In the genomic region with DNA sequence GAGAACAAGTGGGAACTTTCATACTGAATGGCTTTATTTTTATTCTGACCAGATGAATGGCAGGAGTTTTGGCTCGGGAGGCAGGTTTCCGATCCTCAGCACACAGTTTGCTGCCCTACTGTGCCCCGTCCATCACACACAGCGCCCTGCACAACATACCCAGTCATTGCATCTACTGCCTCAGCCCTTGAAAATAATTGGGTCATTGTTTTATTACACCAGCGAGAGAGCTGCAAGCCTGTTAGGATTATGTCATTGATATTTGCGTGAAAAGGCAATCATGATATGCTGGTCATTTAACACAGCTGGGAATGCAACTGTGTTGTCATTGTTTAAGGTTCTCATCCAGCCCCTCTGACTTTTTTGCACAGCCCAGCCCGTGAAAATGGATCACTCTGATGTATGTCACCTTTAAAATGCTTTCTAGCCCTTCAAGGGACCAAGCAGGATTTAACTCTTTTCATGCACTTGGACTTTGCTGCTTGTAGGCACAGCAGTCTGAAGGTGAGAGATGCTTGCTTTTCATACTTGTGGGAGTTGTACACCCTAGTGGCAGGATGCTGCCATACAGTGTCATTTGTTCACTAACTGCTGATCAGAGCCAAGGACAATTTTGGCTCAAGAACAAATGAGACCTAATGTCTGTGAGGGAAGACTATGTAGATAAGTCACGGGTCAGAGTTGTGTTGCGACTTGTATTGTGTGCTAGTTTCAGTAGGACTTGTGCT, we compare ENCODE assay signal across 1 cellular context.
TF ChIP-seq lines count a peak whose summit lies in the region.

No MANE protein-coding gene starts in this region.

TF ChIP-seq in GM23338, 12 proteins besides CTCF, POLR2A, EP300 and RAD21 (continued from another document):
- TF ChIP-seq, protein P1, sequence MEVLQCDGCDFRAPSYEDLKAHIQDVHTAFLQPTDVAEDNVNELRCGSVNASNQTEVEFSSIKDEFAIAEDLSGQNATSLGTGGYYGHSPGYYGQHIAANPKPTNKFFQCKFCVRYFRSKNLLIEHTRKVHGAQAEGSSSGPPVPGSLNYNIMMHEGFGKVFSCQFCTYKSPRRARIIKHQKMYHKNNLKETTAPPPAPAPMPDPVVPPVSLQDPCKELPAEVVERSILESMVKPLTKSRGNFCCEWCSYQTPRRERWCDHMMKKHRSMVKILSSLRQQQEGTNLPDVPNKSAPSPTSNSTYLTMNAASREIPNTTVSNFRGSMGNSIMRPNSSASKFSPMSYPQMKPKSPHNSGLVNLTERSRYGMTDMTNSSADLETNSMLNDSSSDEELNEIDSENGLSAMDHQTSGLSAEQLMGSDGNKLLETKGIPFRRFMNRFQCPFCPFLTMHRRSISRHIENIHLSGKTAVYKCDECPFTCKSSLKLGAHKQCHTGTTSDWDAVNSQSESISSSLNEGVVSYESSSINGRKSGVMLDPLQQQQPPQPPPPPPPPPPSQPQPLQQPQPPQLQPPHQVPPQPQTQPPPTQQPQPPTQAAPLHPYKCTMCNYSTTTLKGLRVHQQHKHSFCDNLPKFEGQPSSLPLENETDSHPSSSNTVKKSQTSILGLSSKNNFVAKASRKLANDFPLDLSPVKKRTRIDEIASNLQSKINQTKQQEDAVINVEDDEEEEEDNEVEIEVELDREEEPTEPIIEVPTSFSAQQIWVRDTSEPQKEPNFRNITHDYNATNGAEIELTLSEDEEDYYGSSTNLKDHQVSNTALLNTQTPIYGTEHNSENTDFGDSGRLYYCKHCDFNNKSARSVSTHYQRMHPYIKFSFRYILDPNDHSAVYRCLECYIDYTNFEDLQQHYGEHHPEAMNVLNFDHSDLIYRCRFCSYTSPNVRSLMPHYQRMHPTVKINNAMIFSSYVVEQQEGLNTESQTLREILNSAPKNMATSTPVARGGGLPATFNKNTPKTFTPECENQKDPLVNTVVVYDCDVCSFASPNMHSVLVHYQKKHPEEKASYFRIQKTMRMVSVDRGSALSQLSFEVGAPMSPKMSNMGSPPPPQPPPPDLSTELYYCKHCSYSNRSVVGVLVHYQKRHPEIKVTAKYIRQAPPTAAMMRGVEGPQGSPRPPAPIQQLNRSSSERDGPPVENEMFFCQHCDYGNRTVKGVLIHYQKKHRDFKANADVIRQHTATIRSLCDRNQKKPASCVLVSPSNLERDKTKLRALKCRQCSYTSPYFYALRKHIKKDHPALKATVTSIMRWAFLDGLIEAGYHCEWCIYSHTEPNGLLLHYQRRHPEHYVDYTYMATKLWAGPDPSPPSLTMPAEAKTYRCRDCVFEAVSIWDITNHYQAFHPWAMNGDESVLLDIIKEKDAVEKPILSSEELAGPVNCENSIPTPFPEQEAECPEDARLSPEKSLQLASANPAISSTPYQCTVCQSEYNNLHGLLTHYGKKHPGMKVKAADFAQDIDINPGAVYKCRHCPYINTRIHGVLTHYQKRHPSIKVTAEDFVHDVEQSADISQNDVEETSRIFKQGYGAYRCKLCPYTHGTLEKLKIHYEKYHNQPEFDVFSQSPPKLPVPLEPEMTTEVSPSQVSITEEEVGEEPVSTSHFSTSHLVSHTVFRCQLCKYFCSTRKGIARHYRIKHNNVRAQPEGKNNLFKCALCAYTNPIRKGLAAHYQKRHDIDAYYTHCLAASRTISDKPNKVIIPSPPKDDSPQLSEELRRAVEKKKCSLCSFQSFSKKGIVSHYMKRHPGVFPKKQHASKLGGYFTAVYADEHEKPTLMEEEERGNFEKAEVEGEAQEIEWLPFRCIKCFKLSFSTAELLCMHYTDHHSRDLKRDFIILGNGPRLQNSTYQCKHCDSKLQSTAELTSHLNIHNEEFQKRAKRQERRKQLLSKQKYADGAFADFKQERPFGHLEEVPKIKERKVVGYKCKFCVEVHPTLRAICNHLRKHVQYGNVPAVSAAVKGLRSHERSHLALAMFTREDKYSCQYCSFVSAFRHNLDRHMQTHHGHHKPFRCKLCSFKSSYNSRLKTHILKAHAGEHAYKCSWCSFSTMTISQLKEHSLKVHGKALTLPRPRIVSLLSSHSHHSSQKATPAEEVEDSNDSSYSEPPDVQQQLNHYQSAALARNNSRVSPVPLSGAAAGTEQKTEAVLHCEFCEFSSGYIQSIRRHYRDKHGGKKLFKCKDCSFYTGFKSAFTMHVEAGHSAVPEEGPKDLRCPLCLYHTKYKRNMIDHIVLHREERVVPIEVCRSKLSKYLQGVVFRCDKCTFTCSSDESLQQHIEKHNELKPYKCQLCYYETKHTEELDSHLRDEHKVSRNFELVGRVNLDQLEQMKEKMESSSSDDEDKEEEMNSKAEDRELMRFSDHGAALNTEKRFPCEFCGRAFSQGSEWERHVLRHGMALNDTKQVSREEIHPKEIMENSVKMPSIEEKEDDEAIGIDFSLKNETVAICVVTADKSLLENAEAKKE (CRISPR knock-in tag; IDR thresholded peaks at IDR 0.05): no peak
- no peak for TF ChIP-seq JUNB (IDR thresholded peaks at IDR 0.05; ENCODE audit: unreplicated experiment)
- no peak for TF ChIP-seq ZNF331 (CRISPR knock-in tag; IDR thresholded peaks at IDR 0.05; ENCODE audit: low read depth)
- TF ChIP-seq, protein P2, sequence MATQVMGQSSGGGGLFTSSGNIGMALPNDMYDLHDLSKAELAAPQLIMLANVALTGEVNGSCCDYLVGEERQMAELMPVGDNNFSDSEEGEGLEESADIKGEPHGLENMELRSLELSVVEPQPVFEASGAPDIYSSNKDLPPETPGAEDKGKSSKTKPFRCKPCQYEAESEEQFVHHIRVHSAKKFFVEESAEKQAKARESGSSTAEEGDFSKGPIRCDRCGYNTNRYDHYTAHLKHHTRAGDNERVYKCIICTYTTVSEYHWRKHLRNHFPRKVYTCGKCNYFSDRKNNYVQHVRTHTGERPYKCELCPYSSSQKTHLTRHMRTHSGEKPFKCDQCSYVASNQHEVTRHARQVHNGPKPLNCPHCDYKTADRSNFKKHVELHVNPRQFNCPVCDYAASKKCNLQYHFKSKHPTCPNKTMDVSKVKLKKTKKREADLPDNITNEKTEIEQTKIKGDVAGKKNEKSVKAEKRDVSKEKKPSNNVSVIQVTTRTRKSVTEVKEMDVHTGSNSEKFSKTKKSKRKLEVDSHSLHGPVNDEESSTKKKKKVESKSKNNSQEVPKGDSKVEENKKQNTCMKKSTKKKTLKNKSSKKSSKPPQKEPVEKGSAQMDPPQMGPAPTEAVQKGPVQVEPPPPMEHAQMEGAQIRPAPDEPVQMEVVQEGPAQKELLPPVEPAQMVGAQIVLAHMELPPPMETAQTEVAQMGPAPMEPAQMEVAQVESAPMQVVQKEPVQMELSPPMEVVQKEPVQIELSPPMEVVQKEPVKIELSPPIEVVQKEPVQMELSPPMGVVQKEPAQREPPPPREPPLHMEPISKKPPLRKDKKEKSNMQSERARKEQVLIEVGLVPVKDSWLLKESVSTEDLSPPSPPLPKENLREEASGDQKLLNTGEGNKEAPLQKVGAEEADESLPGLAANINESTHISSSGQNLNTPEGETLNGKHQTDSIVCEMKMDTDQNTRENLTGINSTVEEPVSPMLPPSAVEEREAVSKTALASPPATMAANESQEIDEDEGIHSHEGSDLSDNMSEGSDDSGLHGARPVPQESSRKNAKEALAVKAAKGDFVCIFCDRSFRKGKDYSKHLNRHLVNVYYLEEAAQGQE (IDR thresholded peaks at IDR 0.05; ENCODE audit: unreplicated experiment): no peak
- no peak for TF ChIP-seq EZH2phosphoT487 (IDR thresholded peaks at IDR 0.05; ENCODE audit: unreplicated experiment)
- no peak for TF ChIP-seq STAT1 (IDR thresholded peaks at IDR 0.05; ENCODE audit: unreplicated experiment)
